ENCODE assay signal across 8 cellular contexts in genomic region chrX:153968754-153969124, GRCh38. TPM values are rescaled to one million over a fixed set of nuclear protein-coding genes. Genes with fewer than 3 reads are reported as not detected.
DNase-seq lines count a peak whose midpoint lies in the region; ATAC-seq, FAIRE-seq and TF ChIP-seq lines count a peak whose summit lies in the region.

No MANE protein-coding gene starts in this region.

- no peak overlapping the region for H2BK120ac ChIP-seq in mesendoderm (ENCODE audit: low read depth, low read length)

- H2BK15ac ChIP-seq in mesendoderm (replicated peaks; ENCODE audit: low read depth), result no peak overlapping the region

- H3K27ac ChIP-seq in astrocyte (ENCODE audit: low read depth, low read length) (no peak overlapping the region), mesendoderm (ENCODE audit: low read depth, low read length) (no peak overlapping the region)

- H3K27me3 ChIP-seq in astrocyte (ENCODE audit: insufficient read depth, low read length), result no peaks in the 10 kb centered on the region
- H3K27me3 ChIP-seq in mesendoderm (ENCODE audit: insufficient read depth, low read length, poor library complexity), result no peaks in the 10 kb centered on the region

- H3K36me3 ChIP-seq in astrocyte (ENCODE audit: insufficient read depth, low read length) (no peaks in the 10 kb centered on the region), mesendoderm (ENCODE audit: control insufficient read depth, insufficient read depth, low read length) (no peaks in the 10 kb centered on the region)

- H3K79me2 ChIP-seq in astrocyte (ENCODE audit: insufficient read depth, low read length) (peaks cover 79% of the 10 kb centered on the region), mesendoderm (ENCODE audit: control insufficient read depth, insufficient read depth, low read length) (peaks cover 66% of the 10 kb centered on the region)

- no peaks in the 10 kb centered on the region for H3K27me3 Mint-ChIP-seq in astrocyte (ENCODE audit: low read depth, unreplicated experiment)

- H3K56ac ChIP-seq in mesendoderm (ENCODE audit: low read length), result peak overlapping the region; percentile 85

- FAIRE-seq in astrocyte (lab: Jason Lieb, UNC), result peak; percentile 9

- no peak overlapping the region for H4K8ac ChIP-seq in mesendoderm (ENCODE audit: low read depth, low read length)

- H3K4me2 ChIP-seq in astrocyte (ENCODE audit: low read length) (peak overlapping the region; percentile 93), mesendoderm (ENCODE audit: low read length) (peak overlapping the region; percentile 83)

- H3K9me3 ChIP-seq in astrocyte (ENCODE audit: insufficient read depth, low read depth, low read length), result no peaks in the 10 kb centered on the region

- no peak overlapping the region for H3K4ac ChIP-seq in mesendoderm (ENCODE audit: low read depth, low read length)

- peak overlapping the region; percentile 100 for H3K9ac ChIP-seq in astrocyte (ENCODE audit: low read length)
- H3K9ac ChIP-seq in mesendoderm (ENCODE audit: low read length), result peak overlapping the region; percentile 81

- DNase-seq in GM12864 (ENCODE audit: low read depth) (no peak), NCI-H1436 (lab: John Stamatoyannopoulos, UW) (peak; percentile 70), astrocyte (ENCODE audit: low read depth) (no peak), mesendoderm (peak; percentile 45), NOMO-1 treated with DMSO at 0.1 percent for 48 hours (lab: John Stamatoyannopoulos, UW; ENCODE audit: unreplicated experiment) (no peak), LoVo (ENCODE audit: low spot score) (no peak)

- H3K79me1 ChIP-seq in mesendoderm (ENCODE audit: low read length), result no peaks in the 10 kb centered on the region

- no peak for ATAC-seq in GM19463 (IDR thresholded peaks at IDR 0.05; ENCODE audit: unreplicated experiment)
- ATAC-seq in HG03460 (IDR thresholded peaks at IDR 0.05; ENCODE audit: unreplicated experiment), result no peak

- H3K4me3 Mint-ChIP-seq in astrocyte (ENCODE audit: unreplicated experiment), result peak overlapping the region; percentile 99

- H3K9me3 Mint-ChIP-seq in astrocyte (ENCODE audit: unreplicated experiment), result no peaks in the 10 kb centered on the region

- H3K4me3 ChIP-seq in GM12864 (ENCODE audit: low read depth, low read length), result peak overlapping the region; percentile 97
- peak overlapping the region; percentile 96 for H3K4me3 ChIP-seq in astrocyte (ENCODE audit: insufficient read depth, low read depth, low read length)
- no peak overlapping the region for H3K4me3 ChIP-seq in mesendoderm (ENCODE audit: low read length)

- H3K4me1 Mint-ChIP-seq in astrocyte (ENCODE audit: low read depth, unreplicated experiment), result peaks cover 18% of the 10 kb centered on the region

- H4K5ac ChIP-seq in mesendoderm (ENCODE audit: low read length), result no peak overlapping the region

- H3K36me3 Mint-ChIP-seq in astrocyte (ENCODE audit: low read depth, unreplicated experiment), result peaks cover 2% of the 10 kb centered on the region

- no peak overlapping the region for H3K23ac ChIP-seq in mesendoderm (ENCODE audit: low read length)

- H2AK5ac ChIP-seq in mesendoderm (ENCODE audit: low read length), result no peak overlapping the region

- WGBS in mesendoderm (ENCODE audit: extremely low coverage, insufficient coverage, low lambda C conversion rate), result no CpG with 5 or more reads among the region's 12 CpGs

- peak; percentile 22 for TF ChIP-seq CTCF in GM12864 (IDR thresholded peaks at IDR 0.05; ENCODE audit: low read depth, low read length, missing control alignments)
- no peak for TF ChIP-seq CTCF in astrocyte (IDR thresholded peaks at IDR 0.05; ENCODE audit: insufficient read depth, low read depth, low read length)

- H3K27ac Mint-ChIP-seq in astrocyte (ENCODE audit: unreplicated experiment), result no peak overlapping the region

- no peak overlapping the region for H2BK5ac ChIP-seq in mesendoderm (ENCODE audit: low read length)

- H4K20me1 ChIP-seq in astrocyte (ENCODE audit: insufficient read depth, low read length), result peaks cover 62% of the 10 kb centered on the region

- no peak overlapping the region for H3K18ac ChIP-seq in mesendoderm (ENCODE audit: low read length)

- H3K4me1 ChIP-seq in astrocyte (ENCODE audit: insufficient read depth, low read length) (peaks cover 34% of the 10 kb centered on the region), mesendoderm (ENCODE audit: control insufficient read depth, low read depth, low read length) (peaks cover 6% of the 10 kb centered on the region)

- H2AFZ ChIP-seq in astrocyte (ENCODE audit: low read depth, low read length), result no peak overlapping the region

RNA-seq across cellular contexts. Expression of gene HCFC1, which starts 2.9 kb away (rescaled TPM):
- 58.1 and 61.2 TPM in 2 replicates for total RNA-seq in astrocyte
- polyA plus RNA-seq in mesendoderm (2013, experiment 1 of 2), result 76.6 TPM
- 74.0 TPM for polyA plus RNA-seq in mesendoderm (2013, experiment 2 of 2)

RNA-seq across cellular contexts. Expression of gene TMEM187, which starts 3.8 kb away (rescaled TPM):
- 8.6 and 10.6 TPM in 2 replicates for total RNA-seq in astrocyte
- polyA plus RNA-seq in mesendoderm (2013, experiment 1 of 2), result 1.2 TPM
- polyA plus RNA-seq in mesendoderm (2013, experiment 2 of 2), result 1.2 TPM

RNA-seq across cellular contexts. Expression of gene RENBP, which starts 24.3 kb away (rescaled TPM):
- 1.7 and 2.2 TPM in 2 replicates for total RNA-seq in astrocyte
- polyA plus RNA-seq in mesendoderm (2013, experiment 1 of 2), result 1.8 TPM
- polyA plus RNA-seq in mesendoderm (2013, experiment 2 of 2), result 1.7 TPM

RNA-seq across cellular contexts. Expression of gene NAA10, which starts 33.9 kb away (rescaled TPM):
- 134 and 144 TPM in 2 replicates for total RNA-seq in astrocyte
- 120 TPM for polyA plus RNA-seq in mesendoderm (2013, experiment 1 of 2)
- polyA plus RNA-seq in mesendoderm (2013, experiment 2 of 2), result 121 TPM

RNA-seq across cellular contexts. Expression of gene ARHGAP4, which starts 42.7 kb away (rescaled TPM):
- total RNA-seq in astrocyte, result 3.9 and 4.3 TPM in 2 replicates
- polyA plus RNA-seq in mesendoderm (2013, experiment 1 of 2), result 12.4 TPM
- polyA plus RNA-seq in mesendoderm (2013, experiment 2 of 2), result 12.0 TPM

Comparison
In these comparisons a context has a peak if more than half of its experiments do, and no peak if none do; other contexts are left out.
1. DNase-seq: peak in NCI-H1436 (single experiment) and mesendoderm (single experiment); none in GM12864 (single experiment), astrocyte (single experiment), NOMO-1 treated with DMSO at 0.1 percent for 48 hours (single experiment) and LoVo (single experiment).